In genomic region chr4:45350438-45350837, GRCh38 we compare ENCODE assay signal across 8 cellular contexts.
DNase-seq lines count a peak whose midpoint lies in the region; ATAC-seq and TF ChIP-seq lines count a peak whose summit lies in the region.

No MANE protein-coding gene starts in this region.

- H3K9ac ChIP-seq in mesenchymal stem cell (ENCODE audit: low read length): peak overlapping the region; percentile 85

- no peak overlapping the region for H4K91ac ChIP-seq in mesenchymal stem cell (ENCODE audit: low read length)

- H3K36me3 Mint-ChIP-seq in WTC11: no peaks in the 10 kb centered on the region
- no peaks in the 10 kb centered on the region for H3K36me3 Mint-ChIP-seq in activated naive CD4-positive, alpha-beta T cell treated with anti-CD3 and anti-CD28 coated beads, Interleukin-2, amount 10 ng/mL, durations not matched to agents 7 days and 5 days

- H3K27ac ChIP-seq in mesenchymal stem cell (ENCODE audit: low read length, poor library complexity, severe bottlenecking): no peak overlapping the region

- H3K27me3 ChIP-seq in mesenchymal stem cell (ENCODE audit: control insufficient read depth in 1 of 2, insufficient read depth in 1 of 2, low read length in 2 of 2): no peaks in the 10 kb centered on the region

- POLR2A ChIA-PET in WTC11 (lab: Charles Lee): no interaction called here

- TF ChIP-seq CTCF in GM10266 (IDR thresholded peaks at IDR 0.05; ENCODE audit: control insufficient read depth, insufficient read depth, low read depth, missing control alignments) (no peak), WTC11 (IDR thresholded peaks at IDR 0.05) (no peak)

- no peaks in the 10 kb centered on the region for H3K4me1 ChIP-seq in mesenchymal stem cell (ENCODE audit: control insufficient read depth, insufficient read depth, low read depth, low read length)

- H3K4ac ChIP-seq in mesenchymal stem cell (ENCODE audit: low read depth in 1 of 2, low read length in 2 of 2): no peak overlapping the region

- H2AK5ac ChIP-seq in mesenchymal stem cell (ENCODE audit: low read length, severe bottlenecking): no peak overlapping the region

- no peaks in the 10 kb centered on the region for H3K79me1 ChIP-seq in mesenchymal stem cell (replicated peaks; ENCODE audit: low read length, poor library complexity, severe bottlenecking)

- H4K8ac ChIP-seq in mesenchymal stem cell (ENCODE audit: low read length): no peak overlapping the region

- H3K27ac Mint-ChIP-seq in WTC11: peak overlapping the region; percentile 90; the same call in 1 of the 2 replicates
- H3K27ac Mint-ChIP-seq in activated naive CD4-positive, alpha-beta T cell treated with anti-CD3 and anti-CD28 coated beads, Interleukin-2, amount 10 ng/mL, durations not matched to agents 7 days and 5 days: no peak overlapping the region

- ATAC-seq in HG03039 (IDR thresholded peaks at IDR 0.05; ENCODE audit: unreplicated experiment) (peak; percentile 87), WTC11 (no peak), GM18907 (IDR thresholded peaks at IDR 0.05; ENCODE audit: unreplicated experiment) (no peak)

- no peaks in the 10 kb centered on the region; the same call in 1 of the 2 replicates for H3K9me3 Mint-ChIP-seq in WTC11
- H3K9me3 Mint-ChIP-seq in activated naive CD4-positive, alpha-beta T cell treated with anti-CD3 and anti-CD28 coated beads, Interleukin-2, amount 10 ng/mL, durations not matched to agents 7 days and 5 days: peaks cover 6% of the 10 kb centered on the region

- no peak overlapping the region for H2BK120ac ChIP-seq in mesenchymal stem cell (ENCODE audit: low read depth, low read length)

- no peaks in the 10 kb centered on the region for H3K27me3 Mint-ChIP-seq in WTC11 (ENCODE audit: low read depth)
- H3K27me3 Mint-ChIP-seq in activated naive CD4-positive, alpha-beta T cell treated with anti-CD3 and anti-CD28 coated beads, Interleukin-2, amount 10 ng/mL, durations not matched to agents 7 days and 5 days: no peaks in the 10 kb centered on the region

- H3K18ac ChIP-seq in mesenchymal stem cell (ENCODE audit: low read depth in 1 of 2, low read length in 2 of 2): no peak overlapping the region

- H3K23ac ChIP-seq in mesenchymal stem cell (ENCODE audit: low read length in 2 of 2): no peak overlapping the region

- H2BK12ac ChIP-seq in mesenchymal stem cell (ENCODE audit: low read length in 2 of 2): no peak overlapping the region

- no peak overlapping the region for H2BK5ac ChIP-seq in mesenchymal stem cell (ENCODE audit: low read depth, low read length, poor library complexity, severe bottlenecking)

- CTCF ChIA-PET in WTC11 (lab: Charles Lee): no interaction called here
- CTCF ChIA-PET in activated naive CD4-positive, alpha-beta T cell treated with anti-CD3 and anti-CD28 coated beads, Interleukin-2, amount 10 ng/mL, durations not matched to agents 7 days and 5 days (lab: Charles Lee): no interaction called here

- H3K4me3 Mint-ChIP-seq in WTC11: no peak overlapping the region
- no peak overlapping the region for H3K4me3 Mint-ChIP-seq in activated naive CD4-positive, alpha-beta T cell treated with anti-CD3 and anti-CD28 coated beads, Interleukin-2, amount 10 ng/mL, durations not matched to agents 7 days and 5 days

- no peak overlapping the region for H2BK15ac ChIP-seq in mesenchymal stem cell (ENCODE audit: low read depth, poor library complexity, severe bottlenecking)

- H3K36me3 ChIP-seq in mesenchymal stem cell (ENCODE audit: control insufficient read depth in 1 of 2, insufficient read depth in 2 of 2, low read depth in 1 of 2, low read length in 2 of 2): no peaks in the 10 kb centered on the region

- peak; percentile 10 for DNase-seq in GM10266 (ENCODE audit: extremely low spot score)
- DNase-seq in WTC11 (ENCODE audit: low spot score): no peak
- DNase-seq in mesenchymal stem cell: peak; percentile 56
- no peak for DNase-seq in activated naive CD4-positive, alpha-beta T cell treated with anti-CD3 and anti-CD28 coated beads, Interleukin-2, amount 10 ng/mL, durations not matched to agents 7 days and 5 days
- no peak for DNase-seq in NCI-H446 treated with DMSO at 0.1 percent for 48 hours (lab: John Stamatoyannopoulos, UW)
- DNase-seq in NCI-H1105 (lab: John Stamatoyannopoulos, UW): no peak

- H2AFZ ChIP-seq in mesenchymal stem cell (ENCODE audit: low read depth, low read length): no peak overlapping the region

- H3K4me3 ChIP-seq in mesenchymal stem cell (ENCODE audit: insufficient read depth in 1 of 2, low read depth in 1 of 2, low read length in 2 of 2): peak overlapping the region in 1 of 2 experiments; percentile 65

- WGBS in mesenchymal stem cell: no CpG with 5 or more reads among the region's 1 CpG

- H3K14ac ChIP-seq in mesenchymal stem cell (ENCODE audit: low read length in 2 of 2): no peak overlapping the region

- peaks cover 32% of the 10 kb centered on the region for H3K4me1 Mint-ChIP-seq in WTC11
- H3K4me1 Mint-ChIP-seq in activated naive CD4-positive, alpha-beta T cell treated with anti-CD3 and anti-CD28 coated beads, Interleukin-2, amount 10 ng/mL, durations not matched to agents 7 days and 5 days: no peaks in the 10 kb centered on the region

- no peaks in the 10 kb centered on the region for H3K9me3 ChIP-seq in mesenchymal stem cell (ENCODE audit: control insufficient read depth, low read length)

- peak overlapping the region; percentile 70 for H3K4me2 ChIP-seq in mesenchymal stem cell (ENCODE audit: low read length, poor library complexity, severe bottlenecking)

TF ChIP-seq in WTC11, 78 proteins besides CTCF, POLR2A, EP300 and RAD21:
- TF ChIP-seq ATF2 (CRISPR knock-in tag; IDR thresholded peaks at IDR 0.05; ENCODE audit: borderline replicate concordance, low read depth) (no peak), TEAD1 (CRISPR knock-in tag; IDR thresholded peaks at IDR 0.05) (no peak), ERG (CRISPR knock-in tag; IDR thresholded peaks at IDR 0.05) (no peak), GRHL2 (CRISPR knock-in tag; IDR thresholded peaks at IDR 0.05; ENCODE audit: insufficient replicate concordance, severe bottlenecking) (no peak), ELF4 (CRISPR knock-in tag; IDR thresholded peaks at IDR 0.05; ENCODE audit: low read depth) (no peak), OVOL2 (CRISPR knock-in tag; IDR thresholded peaks at IDR 0.05; ENCODE audit: borderline replicate concordance) (no peak), NFE2L1 (CRISPR knock-in tag; IDR thresholded peaks at IDR 0.05) (no peak), MYBL2 (CRISPR knock-in tag; IDR thresholded peaks at IDR 0.05) (no peak), AFF4 (CRISPR knock-in tag; IDR thresholded peaks at IDR 0.05; ENCODE audit: borderline replicate concordance) (no peak), SMAD4 (CRISPR knock-in tag; IDR thresholded peaks at IDR 0.05) (no peak), NFATC4 (CRISPR knock-in tag; IDR thresholded peaks at IDR 0.05) (no peak), FOXJ3 (CRISPR knock-in tag; IDR thresholded peaks at IDR 0.05; ENCODE audit: borderline replicate concordance) (no peak), JUN (CRISPR knock-in tag; IDR thresholded peaks at IDR 0.05) (no peak)
TF ChIP-seq in WTC11: peak in this region for 0.

Comparison
In these comparisons a context has a peak if more than half of its experiments do, and no peak if none do; other contexts are left out.
1. DNase-seq: peak in GM10266 (single experiment) and mesenchymal stem cell (single experiment); none in WTC11 (single experiment), activated naive CD4-positive, alpha-beta T cell treated with anti-CD3 and anti-CD28 coated beads, Interleukin-2, amount 10 ng/mL, durations not matched to agents 7 days and 5 days (single experiment), NCI-H446 treated with DMSO at 0.1 percent for 48 hours (single experiment) and NCI-H1105 (single experiment).